In genomic region chr7:135459076-135459475, GRCh38 we compare ENCODE assay signal across 1 cellular context.
TF ChIP-seq lines count a peak whose summit lies in the region.

No MANE protein-coding gene starts in this region.

TF ChIP-seq in GM23338, 12 proteins besides CTCF, POLR2A, EP300 and RAD21 (continued from another document):
- TF ChIP-seq ETS1 (IDR thresholded peaks at IDR 0.05), result no peak
- TF ChIP-seq REST (IDR thresholded peaks at IDR 0.05; ENCODE audit: unreplicated experiment), result no peak
- TF ChIP-seq POLR2AphosphoS5 (IDR thresholded peaks at IDR 0.05; ENCODE audit: low read depth), result no peak
- no peak for TF ChIP-seq ZNF114 (CRISPR knock-in tag; IDR thresholded peaks at IDR 0.05)
